ENCODE assay signal across 26 cellular contexts in genomic region chr3:48915296-48915695, GRCh38. TPM values are rescaled to one million over a fixed set of nuclear protein-coding genes. Genes with fewer than 3 reads are reported as not detected.
DNase-seq lines count a peak whose midpoint lies in the region; ATAC-seq, FAIRE-seq and TF ChIP-seq lines count a peak whose summit lies in the region.
"Had no signal": no experiment of that assay in that cellular context is flagged by ENCODE, and none has a peak within 500 bp of the region (broad histone marks: within the 10 kb centered on the region; RNA-seq: fewer than 3 reads in every experiment).

No MANE protein-coding gene starts in this region.

- intact Hi-C loops in CD4-positive, alpha-beta T cell (cut with DNase I, micrococcal nuclease), result loop anchor here in 1 of 2 experiments (5.0 to 10.0 kb wide), 4 partner anchors 68 to 250 kb away; partner anchors contain the start of genes CCDC71, NDUFAF3, PRKAR2A and QARS1
- intact Hi-C loops in activated T-helper 1 cell treated with anti-CD3 and anti-CD28 coated beads, Interleukin-12 subunit alpha, Interleukin-12 subunit beta, Interleukin-2, Interleukin-4 antibody, amounts not matched to agents 30 ng/mL and 10 ng/mL and 1 ng/mL, durations not matched to agents 14 hours and 24 hours and 36 hours (cut with micrococcal nuclease), result no loop called here
- intact Hi-C loops in HepG2 (cut with micrococcal nuclease; ENCODE audit: unreplicated experiment), result loop anchor here (5.0 kb wide), 2 partner anchors 68 to 168 kb away; partner anchors contain the start of gene PRKAR2A

- FAIRE-seq in HepG2 (lab: Jason Lieb, UNC) (no peak), frontal cortex (lab: Jason Lieb, UNC) (no peak)
- FAIRE-seq: D721Med, G401.6, keratinocyte had no signal

- H3K27ac ChIP-seq in CD4-positive, alpha-beta T cell (ENCODE audit: low read depth, low read length), result no peak overlapping the region
- H3K27ac ChIP-seq in HepG2 (ENCODE audit: extremely low read length, insufficient read depth, low read length) (no peak overlapping the region), foreskin keratinocyte (no peak overlapping the region)
- H3K27ac ChIP-seq: 22Rv1, adrenal gland, psoas muscle, skin epidermis, tibial artery had no signal

- WGBS in HepG2 (ENCODE audit: low lambda C conversion rate), result 43% methylated on average over 1 of the region's 1 CpG

- no peak for TF ChIP-seq CTCF in CD4-positive, alpha-beta T cell (IDR thresholded peaks at IDR 0.05)
- no peak for TF ChIP-seq CTCF in HepG2 (CRISPR knock-in tag; IDR thresholded peaks at IDR 0.05)
- no peak for TF ChIP-seq CTCF in foreskin keratinocyte (conservative IDR thresholded peaks at IDR 0.05)

- H3K4me3 ChIP-seq in HepG2 (replicated peaks in 1 of 3; ENCODE audit: insufficient read depth in 1 of 3, low read depth in 2 of 3, low read length in 3 of 3), result no peak overlapping the region
- H3K4me3 ChIP-seq: adrenal gland, HAP-1, psoas muscle, skin epidermis, tibial artery had no signal

- BruUV-seq in HepG2 (replicated peaks; lab: Mats Ljungman, UMichigan), result no TSS peak

- no peaks in the 10 kb centered on the region for H3K9me3 ChIP-seq in CD4-positive, alpha-beta T cell (ENCODE audit: control insufficient read depth, low read length)
- H3K9me3 ChIP-seq in HepG2 (ENCODE audit: low read length), result no peaks in the 10 kb centered on the region
- H3K9me3 ChIP-seq: adrenal gland, HAP-1, psoas muscle, tibial artery had no signal

- CTCF ChIA-PET in CD4-positive, alpha-beta T cell (lab: Charles Lee), result no interaction called here
- CTCF ChIA-PET in HepG2 (lab: Yijun Ruan, JAX; ENCODE audit: low intra/inter-chr PET ratio, low total read pairs), result no interaction called here

- peaks cover 19% of the 10 kb centered on the region for H3K36me3 Mint-ChIP-seq in CD4-positive, alpha-beta T cell (ENCODE audit: low read depth)
- H3K36me3 Mint-ChIP-seq in activated T-helper 1 cell treated with anti-CD3 and anti-CD28 coated beads, Interleukin-12 subunit alpha, Interleukin-12 subunit beta, Interleukin-2, Interleukin-4 antibody, amounts not matched to agents 30 ng/mL and 10 ng/mL and 1 ng/mL, durations not matched to agents 14 hours and 24 hours and 36 hours (ENCODE audit: low read depth), result peaks cover 8% of the 10 kb centered on the region
- H3K36me3 Mint-ChIP-seq: natural killer cell treated with Interleukin-12 subunit alpha and Interleukin-12 subunit beta and Interleukin-15 and Interleukin-18, amount 100 ng/mL, for 72 hours had no signal

- peak overlapping the region; percentile 80 for H3K27ac Mint-ChIP-seq in CD4-positive, alpha-beta T cell
- H3K27ac Mint-ChIP-seq in activated T-helper 1 cell treated with anti-CD3 and anti-CD28 coated beads, Interleukin-12 subunit alpha, Interleukin-12 subunit beta, Interleukin-2, Interleukin-4 antibody, amounts not matched to agents 30 ng/mL and 10 ng/mL and 1 ng/mL, durations not matched to agents 14 hours and 24 hours and 36 hours, result peak overlapping the region; percentile 61
- H3K27ac Mint-ChIP-seq: effector memory CD8-positive, alpha-beta T cell; T-helper 17 cell had no signal

- no peaks in the 10 kb centered on the region for H3K9me3 Mint-ChIP-seq in CD4-positive, alpha-beta T cell
- no peaks in the 10 kb centered on the region for H3K9me3 Mint-ChIP-seq in activated T-helper 1 cell treated with anti-CD3 and anti-CD28 coated beads, Interleukin-12 subunit alpha, Interleukin-12 subunit beta, Interleukin-2, Interleukin-4 antibody, amounts not matched to agents 30 ng/mL and 10 ng/mL and 1 ng/mL, durations not matched to agents 14 hours and 24 hours and 36 hours
- H3K9me3 Mint-ChIP-seq: effector memory CD8-positive, alpha-beta T cell; natural killer cell treated with Interleukin-12 subunit alpha and Interleukin-12 subunit beta and Interleukin-15 and Interleukin-18, amount 100 ng/mL, for 72 hours had no signal

- peak overlapping the region; percentile 68 for H3K4me3 Mint-ChIP-seq in CD4-positive, alpha-beta T cell
- H3K4me3 Mint-ChIP-seq in activated T-helper 1 cell treated with anti-CD3 and anti-CD28 coated beads, Interleukin-12 subunit alpha, Interleukin-12 subunit beta, Interleukin-2, Interleukin-4 antibody, amounts not matched to agents 30 ng/mL and 10 ng/mL and 1 ng/mL, durations not matched to agents 14 hours and 24 hours and 36 hours, result no peak overlapping the region
- H3K4me3 Mint-ChIP-seq: effector memory CD8-positive, alpha-beta T cell; natural killer cell treated with Interleukin-12 subunit alpha and Interleukin-12 subunit beta and Interleukin-15 and Interleukin-18, amount 100 ng/mL, for 72 hours; T-helper 17 cell had no signal

- H3K27me3 Mint-ChIP-seq in CD4-positive, alpha-beta T cell, result no peaks in the 10 kb centered on the region
- H3K27me3 Mint-ChIP-seq in activated T-helper 1 cell treated with anti-CD3 and anti-CD28 coated beads, Interleukin-12 subunit alpha, Interleukin-12 subunit beta, Interleukin-2, Interleukin-4 antibody, amounts not matched to agents 30 ng/mL and 10 ng/mL and 1 ng/mL, durations not matched to agents 14 hours and 24 hours and 36 hours (ENCODE audit: insufficient read depth), result no peaks in the 10 kb centered on the region
- H3K27me3 Mint-ChIP-seq: effector memory CD8-positive, alpha-beta T cell; natural killer cell treated with Interleukin-12 subunit alpha and Interleukin-12 subunit beta and Interleukin-15 and Interleukin-18, amount 100 ng/mL, for 72 hours; T-helper 17 cell had no signal

- H3K4me1 ChIP-seq in HepG2 (ENCODE audit: insufficient read depth, low read length), result peaks cover 12% of the 10 kb centered on the region
- peaks cover 5% of the 10 kb centered on the region for H3K4me1 ChIP-seq in foreskin keratinocyte
- H3K4me1 ChIP-seq: HAP-1 had no signal

- TF ChIP-seq RAD21 in HepG2 (CRISPR knock-in tag; IDR thresholded peaks at IDR 0.05), result no peak

- H3K36me3 ChIP-seq in HepG2 (replicated peaks in 1 of 2; ENCODE audit: control insufficient read depth in 1 of 2, insufficient read depth in 2 of 2, low read length in 2 of 2), result no peaks in the 10 kb centered on the region
- H3K36me3 ChIP-seq: adrenal gland, HAP-1 had no signal

- in situ Hi-C loops in HepG2 (cut with HindIII; ENCODE audit: extremely low pct_ligation_motif_present, low pct_unique_long_range_greater_than_20kb), result no loop called here

- POLR2A ChIA-PET in CD4-positive, alpha-beta T cell (lab: Charles Lee), result no interaction called here
- POLR2A ChIA-PET in HepG2 (lab: Yijun Ruan, JAX), result interaction anchor here (0.7 to 1.4 kb wide), 2 partner anchors 11 to 17 kb away, joined by 4 to 11 read pairs; partner anchors contain the start of gene SLC25A20

- H3K27me3 ChIP-seq in CD4-positive, alpha-beta T cell (ENCODE audit: control insufficient read depth, insufficient read depth, low read length), result no peaks in the 10 kb centered on the region
- H3K27me3 ChIP-seq in HepG2 (ENCODE audit: control insufficient read depth in 1 of 2, insufficient read depth in 2 of 2, low read length in 2 of 2), result no peaks in the 10 kb centered on the region; a peak in 1 of 5 replicates
- H3K27me3 ChIP-seq in foreskin keratinocyte, result no peaks in the 10 kb centered on the region
- H3K27me3 ChIP-seq: adrenal gland, tibial artery had no signal

- H4K20me1 ChIP-seq in HepG2 (ENCODE audit: insufficient read depth, low read length), result peaks cover 3% of the 10 kb centered on the region

- 0 out of 2 replicates have a peak overlapping the region, but pooled peaks have one; percentile 10 for H3K4me2 ChIP-seq in HepG2 (ENCODE audit: low read depth, low read length)

- peak in 1 of 2 experiments; percentile 28; a peak in 1 of 4 replicates for TF ChIP-seq EP300 in HepG2 (IDR thresholded peaks at IDR 0.05; ENCODE audit: low read depth in 2 of 2, low read length in 2 of 2)
- no peak for TF ChIP-seq EP300 in HepG2 (CRISPR knock-in tag; IDR thresholded peaks at IDR 0.05; ENCODE audit: borderline replicate concordance)

- DNase-seq in DMS53 (lab: John Stamatoyannopoulos, UW), result peak; percentile 2
- DNase-seq in DMS53 treated with DMSO at 0.1 percent for 48 hours (lab: John Stamatoyannopoulos, UW; ENCODE audit: unreplicated experiment), result no peak
- DNase-seq in CD4-positive, alpha-beta T cell, result no peak
- no peak for DNase-seq in activated T-helper 1 cell treated with anti-CD3 and anti-CD28 coated beads, Interleukin-12 subunit alpha, Interleukin-12 subunit beta, Interleukin-2, Interleukin-4 antibody, amounts not matched to agents 30 ng/mL and 10 ng/mL and 1 ng/mL, durations not matched to agents 14 hours and 24 hours and 36 hours (ENCODE audit: low spot score)
- DNase-seq in HepG2 (ENCODE audit: low spot score), result peak; percentile 32
- no peak for DNase-seq in frontal cortex (ENCODE audit: low spot score in 2 of 2)
- DNase-seq in foreskin melanocyte, result no peak
- no peak for DNase-seq in foreskin keratinocyte
- DNase-seq: activated CD4-positive, CD25-positive, alpha-beta regulatory T cell; adrenal gland; effector memory CD8-positive, alpha-beta T cell; Karpas-422; NCI-H1048; NCI-H2029 treated with DMSO at 0.1 percent for 48 hours; NCI-H524; psoas muscle; T-helper 17 cell; tibial artery had no signal

- H3K79me2 ChIP-seq in HepG2 (ENCODE audit: insufficient read depth, low read length), result peaks cover 15% of the 10 kb centered on the region

- peaks cover 17% of the 10 kb centered on the region for H3K4me1 Mint-ChIP-seq in CD4-positive, alpha-beta T cell (ENCODE audit: low read depth)
- H3K4me1 Mint-ChIP-seq in activated T-helper 1 cell treated with anti-CD3 and anti-CD28 coated beads, Interleukin-12 subunit alpha, Interleukin-12 subunit beta, Interleukin-2, Interleukin-4 antibody, amounts not matched to agents 30 ng/mL and 10 ng/mL and 1 ng/mL, durations not matched to agents 14 hours and 24 hours and 36 hours (ENCODE audit: low read depth), result peaks cover 9% of the 10 kb centered on the region

- no peak for ATAC-seq in CD4-positive, alpha-beta T cell (ENCODE audit: poor library complexity)
- ATAC-seq in HepG2 (no peak), foreskin keratinocyte (no peak)
- ATAC-seq: effector memory CD8-positive, alpha-beta T cell; natural killer cell treated with Interleukin-12 subunit alpha and Interleukin-12 subunit beta and Interleukin-15 and Interleukin-18, amount 100 ng/mL, for 72 hours; psoas muscle; Right ventricle myocardium inferior; T-helper 17 cell had no signal

- no peak for TF ChIP-seq POLR2A in HepG2 (IDR thresholded peaks at IDR 0.05; ENCODE audit: insufficient read depth in 1 of 2, low read depth in 2 of 2, low read length in 2 of 2)

- no peak overlapping the region for H3K9ac ChIP-seq in HepG2 (ENCODE audit: insufficient read depth, low read depth, low read length)

- H2AFZ ChIP-seq in HepG2 (ENCODE audit: low read length), result no peak overlapping the region

RNA-seq across cellular contexts. Expression of gene ARIH2, which starts 3.3 kb away (rescaled TPM):
- total RNA-seq in CD4-positive, alpha-beta T cell, result 100 to 1,000 TPM; 182 TPM
- total RNA-seq in activated T-helper 1 cell treated with anti-CD3 and anti-CD28 coated beads, Interleukin-12 subunit alpha, Interleukin-12 subunit beta, Interleukin-2, Interleukin-4 antibody, amounts not matched to agents 30 ng/mL and 10 ng/mL and 1 ng/mL, durations not matched to agents 14 hours and 24 hours and 36 hours, result 179 and 180 TPM in 2 replicates
- total RNA-seq in HepG2 (2016; rRNA removed; fragmentation: Illumina TruSeq; extraction: Trizol), result 83.3 and 86.9 TPM in 2 replicates
- total RNA-seq in HepG2 (2016; cell fraction: cytosol; rRNA removed; fragmentation: Illumina TruSeq; extraction: Trizol; ENCODE audit: low read depth), result 64.2 and 67.9 TPM in 2 replicates
- total RNA-seq in HepG2 (2016; cell fraction: insoluble cytoplasmic fraction; rRNA removed; fragmentation: Illumina TruSeq; extraction: Trizol), result 79.6 and 84.8 TPM in 2 replicates
- 118 and 127 TPM in 2 replicates for total RNA-seq in HepG2 (2016; cell fraction: membrane; rRNA removed; fragmentation: Illumina TruSeq; extraction: Trizol)
- total RNA-seq in HepG2 (2016; cell fraction: nucleus; rRNA removed; fragmentation: Illumina TruSeq; extraction: Trizol), result 60.3 and 60.4 TPM in 2 replicates
- polyA plus RNA-seq in HepG2 (2011; rRNA removed), result 64.8 and 74.4 TPM in 2 replicates
- polyA plus RNA-seq in HepG2 (2011; cell fraction: cytosol; rRNA removed), result 57.1 and 64.0 TPM in 2 replicates
- polyA plus RNA-seq in HepG2 (2011; cell fraction: nucleus; rRNA removed), result 87.9 and 103 TPM in 2 replicates
- polyA plus RNA-seq in HepG2 (2012), result 42.6 and 46.2 TPM in 2 replicates
- 53.1 and 65.3 TPM in 2 replicates for polyA plus RNA-seq in HepG2 (2016; cell fraction: cytosol; fragmentation: Illumina TruSeq; extraction: Trizol; ENCODE audit: low read depth)
- polyA plus RNA-seq in HepG2 (2016; cell fraction: insoluble cytoplasmic fraction; fragmentation: Illumina TruSeq; extraction: Trizol; ENCODE audit: low read depth), result 73.2 and 82.8 TPM in 2 replicates
- 94.1 and 102 TPM in 2 replicates for polyA plus RNA-seq in HepG2 (2016; cell fraction: membrane; fragmentation: Illumina TruSeq; extraction: Trizol; ENCODE audit: low read depth)
- polyA plus RNA-seq in HepG2 (2016; cell fraction: nucleus; fragmentation: Illumina TruSeq; extraction: Trizol; ENCODE audit: insufficient read depth, low read depth), result 110 and 120 TPM in 2 replicates
- polyA minus RNA-seq in HepG2 (2011; rRNA and poly(A)+ RNA removed; ENCODE audit: low replicate concordance), result 104 and 215 TPM in 2 replicates
- 28.0 and 36.0 TPM in 2 replicates for polyA minus RNA-seq in HepG2 (2011; cell fraction: cytosol; rRNA and poly(A)+ RNA removed)
- polyA minus RNA-seq in HepG2 (2011; cell fraction: nucleus; rRNA and poly(A)+ RNA removed), result 64.8 and 87.0 TPM in 2 replicates
- 59.1 TPM for total RNA-seq in frontal cortex
- 66.0 and 72.3 TPM in 2 replicates for total RNA-seq in foreskin keratinocyte
- polyA plus RNA-seq in foreskin keratinocyte, result 28.9 and 35.6 TPM in 2 replicates

RNA-seq across cellular contexts. Expression of gene SLC25A20, which starts 16.6 kb away (rescaled TPM):
- total RNA-seq in CD4-positive, alpha-beta T cell, result under 1 TPM; 0.41 to 0.78 TPM
- 15.9 and 17.4 TPM in 2 replicates for total RNA-seq in activated T-helper 1 cell treated with anti-CD3 and anti-CD28 coated beads, Interleukin-12 subunit alpha, Interleukin-12 subunit beta, Interleukin-2, Interleukin-4 antibody, amounts not matched to agents 30 ng/mL and 10 ng/mL and 1 ng/mL, durations not matched to agents 14 hours and 24 hours and 36 hours
- 25.4 and 26.6 TPM in 2 replicates for total RNA-seq in HepG2 (2016; rRNA removed; fragmentation: Illumina TruSeq; extraction: Trizol)
- total RNA-seq in HepG2 (2016; cell fraction: cytosol; rRNA removed; fragmentation: Illumina TruSeq; extraction: Trizol; ENCODE audit: low read depth), result 4.5 and 5.9 TPM in 2 replicates
- 25.7 and 27.5 TPM in 2 replicates for total RNA-seq in HepG2 (2016; cell fraction: insoluble cytoplasmic fraction; rRNA removed; fragmentation: Illumina TruSeq; extraction: Trizol)
- total RNA-seq in HepG2 (2016; cell fraction: membrane; rRNA removed; fragmentation: Illumina TruSeq; extraction: Trizol), result 9.2 and 10.0 TPM in 2 replicates
- total RNA-seq in HepG2 (2016; cell fraction: nucleus; rRNA removed; fragmentation: Illumina TruSeq; extraction: Trizol), result 19.7 and 25.4 TPM in 2 replicates
- polyA plus RNA-seq in HepG2 (2011; rRNA removed), result 21.1 and 21.9 TPM in 2 replicates
- polyA plus RNA-seq in HepG2 (2011; cell fraction: cytosol; rRNA removed), result 10.2 and 20.1 TPM in 2 replicates
- polyA plus RNA-seq in HepG2 (2011; cell fraction: nucleus; rRNA removed), result 12.0 and 22.2 TPM in 2 replicates
- 13.7 and 16.2 TPM in 2 replicates for polyA plus RNA-seq in HepG2 (2012)
- 5.2 and 5.4 TPM in 2 replicates for polyA plus RNA-seq in HepG2 (2016; cell fraction: cytosol; fragmentation: Illumina TruSeq; extraction: Trizol; ENCODE audit: low read depth)
- 20.6 and 21.9 TPM in 2 replicates for polyA plus RNA-seq in HepG2 (2016; cell fraction: insoluble cytoplasmic fraction; fragmentation: Illumina TruSeq; extraction: Trizol; ENCODE audit: low read depth)
- polyA plus RNA-seq in HepG2 (2016; cell fraction: membrane; fragmentation: Illumina TruSeq; extraction: Trizol; ENCODE audit: low read depth), result 8.0 and 9.1 TPM in 2 replicates
- 31.3 and 31.5 TPM in 2 replicates for polyA plus RNA-seq in HepG2 (2016; cell fraction: nucleus; fragmentation: Illumina TruSeq; extraction: Trizol; ENCODE audit: insufficient read depth, low read depth)
- 7.9 and 9.7 TPM in 2 replicates for polyA minus RNA-seq in HepG2 (2011; rRNA and poly(A)+ RNA removed; ENCODE audit: low replicate concordance)
- polyA minus RNA-seq in HepG2 (2011; cell fraction: cytosol; rRNA and poly(A)+ RNA removed), result 5.2 and 5.8 TPM in 2 replicates
- polyA minus RNA-seq in HepG2 (2011; cell fraction: nucleus; rRNA and poly(A)+ RNA removed), result 4.1 and 11.4 TPM in 2 replicates
- 9.0 TPM for total RNA-seq in frontal cortex
- total RNA-seq in foreskin keratinocyte, result 9.7 and 12.9 TPM in 2 replicates
- 8.9 and 10.1 TPM in 2 replicates for polyA plus RNA-seq in foreskin keratinocyte

Comparison
In these comparisons a context has a peak if more than half of its experiments do, and no peak if none do; other contexts are left out.
1. DNase-seq: peak in DMS53 (single experiment) and HepG2 (single experiment); none in DMS53 treated with DMSO at 0.1 percent for 48 hours (single experiment), CD4-positive, alpha-beta T cell (0 of 10), activated T-helper 1 cell treated with anti-CD3 and anti-CD28 coated beads, Interleukin-12 subunit alpha, Interleukin-12 subunit beta, Interleukin-2, Interleukin-4 antibody, amounts not matched to agents 30 ng/mL and 10 ng/mL and 1 ng/mL, durations not matched to agents 14 hours and 24 hours and 36 hours (single experiment), frontal cortex (0 of 2), foreskin melanocyte (single experiment) and foreskin keratinocyte (0 of 2).